Comparison of ENCODE assay signal across 10 cellular contexts in genomic region chr11:78349614-78350013, GRCh38.
DNase-seq lines count a peak whose midpoint lies in the region; ATAC-seq and TF ChIP-seq lines count a peak whose summit lies in the region.
"Had no signal": no experiment of that assay in that cellular context is flagged by ENCODE, and none has a peak within 500 bp of the region (broad histone marks: within the 10 kb centered on the region; RNA-seq: fewer than 3 reads in every experiment).

No MANE protein-coding gene starts in this region.

- H3K4me1 Mint-ChIP-seq in HFFc6 (ENCODE audit: low read depth) = peaks cover 73% of the 10 kb centered on the region
- peaks cover 84% of the 10 kb centered on the region for H3K4me1 Mint-ChIP-seq in activated T-helper 2 cell treated with anti-CD3 and anti-CD28 coated beads, Interferon-gamma antibody, Interleukin-2, Interleukin-4, amounts not matched to agents 10 μg/mL and 5 μg/mL and 100 μg/mL, durations not matched to agents 14 hours and 24 hours and 36 hours (ENCODE audit: low read depth)

- intact Hi-C loops in activated T-helper 2 cell treated with anti-CD3 and anti-CD28 coated beads, Interferon-gamma antibody, Interleukin-2, Interleukin-4, amounts not matched to agents 10 μg/mL and 5 μg/mL and 100 μg/mL, durations not matched to agents 14 hours and 24 hours and 36 hours (cut with micrococcal nuclease) = loop anchor here (5.0 to 10.0 kb wide), 2 partner anchors 37 to 715 kb away; partner anchors contain the start of gene CLNS1A
- intact Hi-C loops in left lung (cut with DNase I) = no loop called here
- intact Hi-C loops in spleen (cut with DNase I; ENCODE audit: low total_unique reads) = no loop called here

- H3K27ac Mint-ChIP-seq in HFFc6 = peak overlapping the region; percentile 92
- peak overlapping the region; percentile 88 for H3K27ac Mint-ChIP-seq in activated T-helper 2 cell treated with anti-CD3 and anti-CD28 coated beads, Interferon-gamma antibody, Interleukin-2, Interleukin-4, amounts not matched to agents 10 μg/mL and 5 μg/mL and 100 μg/mL, durations not matched to agents 14 hours and 24 hours and 36 hours

- H3K4me3 Mint-ChIP-seq in HFFc6 = peak overlapping the region; percentile 84
- H3K4me3 Mint-ChIP-seq in activated T-helper 2 cell treated with anti-CD3 and anti-CD28 coated beads, Interferon-gamma antibody, Interleukin-2, Interleukin-4, amounts not matched to agents 10 μg/mL and 5 μg/mL and 100 μg/mL, durations not matched to agents 14 hours and 24 hours and 36 hours (ENCODE audit: low read depth) = peak overlapping the region; percentile 47

- H3K4me1 ChIP-seq in left lung = peaks cover 31 to 86% of the 10 kb centered on the region in 2 donors
- H3K4me1 ChIP-seq in spleen = peaks cover 25 to 76% (median 59%) of the 10 kb centered on the region in 6 donors

- H3K9me3 ChIP-seq in left lung (no peaks in the 10 kb centered on the region), spleen (no peaks in the 10 kb centered on the region)

- no peak for TF ChIP-seq POLR2A in spleen (IDR thresholded peaks at IDR 0.05)

- no peaks in the 10 kb centered on the region for H3K9me3 Mint-ChIP-seq in HFFc6
- H3K9me3 Mint-ChIP-seq in activated T-helper 2 cell treated with anti-CD3 and anti-CD28 coated beads, Interferon-gamma antibody, Interleukin-2, Interleukin-4, amounts not matched to agents 10 μg/mL and 5 μg/mL and 100 μg/mL, durations not matched to agents 14 hours and 24 hours and 36 hours = no peaks in the 10 kb centered on the region

- DNase-seq in HFFc6 (no peak), left lung (no peak), spleen (no peak), GM03348 (ENCODE audit: low spot score) (no peak)
- DNase-seq in activated T-helper 2 cell treated with anti-CD3 and anti-CD28 coated beads, Interferon-gamma antibody, Interleukin-2, Interleukin-4, amounts not matched to agents 10 μg/mL and 5 μg/mL and 100 μg/mL, durations not matched to agents 14 hours and 24 hours and 36 hours (ENCODE audit: low spot score) = no peak
- DNase-seq: dermis blood vessel endothelial cell, NCI-H2171, SIG-M5 had no signal

- no peaks in the 10 kb centered on the region for H3K36me3 Mint-ChIP-seq in HFFc6 (ENCODE audit: low read depth)
- H3K36me3 Mint-ChIP-seq in activated T-helper 2 cell treated with anti-CD3 and anti-CD28 coated beads, Interferon-gamma antibody, Interleukin-2, Interleukin-4, amounts not matched to agents 10 μg/mL and 5 μg/mL and 100 μg/mL, durations not matched to agents 14 hours and 24 hours and 36 hours (ENCODE audit: low read depth) = peaks cover 32% of the 10 kb centered on the region

- H3K27ac ChIP-seq in left lung (peak overlapping the region; percentile 80 to 95), spleen (peak overlapping the region; percentile 65 to 92 (median 83))

- no peaks in the 10 kb centered on the region for H3K36me3 ChIP-seq in left lung
- H3K36me3 ChIP-seq in spleen = no peaks in the 10 kb centered on the region

- H3K27me3 Mint-ChIP-seq in HFFc6 (ENCODE audit: insufficient read depth) = no peaks in the 10 kb centered on the region
- H3K27me3 Mint-ChIP-seq in activated T-helper 2 cell treated with anti-CD3 and anti-CD28 coated beads, Interferon-gamma antibody, Interleukin-2, Interleukin-4, amounts not matched to agents 10 μg/mL and 5 μg/mL and 100 μg/mL, durations not matched to agents 14 hours and 24 hours and 36 hours (ENCODE audit: low read depth) = no peaks in the 10 kb centered on the region

- H3K27me3 ChIP-seq in left lung (no peaks in the 10 kb centered on the region), spleen (replicated peaks in 1 of 7) (no peaks in the 10 kb centered on the region)

- no peak for TF ChIP-seq CTCF in HFFc6 (IDR thresholded peaks at IDR 0.05)
- TF ChIP-seq CTCF in left lung (IDR thresholded peaks at IDR 0.05) = no peak
- no peak for TF ChIP-seq CTCF in spleen (IDR thresholded peaks at IDR 0.05 in 8 of 11, conservative IDR thresholded peaks at IDR 0.05 in 3 of 11)

- 40 to 55% (median 48%) methylated on average over 3 of the region's 3 CpGs for WGBS in spleen, 5 donors

- ATAC-seq in left lung = no peak
- no peak for ATAC-seq in GM18858 (IDR thresholded peaks at IDR 0.05; ENCODE audit: unreplicated experiment)
- ATAC-seq in GM18909 (IDR thresholded peaks at IDR 0.05; ENCODE audit: poor library complexity, unreplicated experiment) = no peak

- H3K4me3 ChIP-seq in left lung (peak overlapping the region in 1 of 2 donors; percentile 14), spleen (peak overlapping the region in 2 of 8 donors; percentile 4 to 46)
